Comparison of ENCODE assay signal across 21 cellular contexts in genomic region chr9:100430286-100430940, GRCh38. TPM values are rescaled to one million over a fixed set of nuclear protein-coding genes. Genes with fewer than 3 reads are reported as not detected.
DNase-seq lines count a peak whose midpoint lies in the region; ATAC-seq, FAIRE-seq and TF ChIP-seq lines count a peak whose summit lies in the region.
"Had no signal": no experiment of that assay in that cellular context is flagged by ENCODE, and none has a peak within 500 bp of the region (broad histone marks: within the 10 kb centered on the region; RNA-seq: fewer than 3 reads in every experiment).

No MANE protein-coding gene starts in this region.

- TF ChIP-seq RAD21 in A549 (conservative IDR thresholded peaks at IDR 0.05 in 1 of 2, IDR thresholded peaks at IDR 0.05 in 1 of 2), result no peak

- DNase-seq in A549 (ENCODE audit: low read depth in 1 of 2, low spot score in 1 of 2) (no peak), adipocyte (ENCODE audit: low read depth) (peak; percentile 35), foreskin melanocyte (peak; percentile 30), KG1 (lab: John Stamatoyannopoulos, UW) (no peak), NCI-H1105 treated with DMSO at 0.1 percent for 48 hours (lab: John Stamatoyannopoulos, UW) (no peak), BE2C (no peak)
- DNase-seq in activated CD8-positive, alpha-beta memory T cell treated with anti-CD3 and anti-CD28 coated beads for 24 hours, result no peak
- DNase-seq: activated naive CD4-positive, alpha-beta T cell; CD4-positive, CD25-positive, alpha-beta regulatory T cell; colonic mucosa; GOT3; head of caudate nucleus; NCI-H2029; NCI-H510A; right cardiac atrium; stimulated activated naive CD4-positive, alpha-beta T cell; tibial artery had no signal

- 95% methylated on average over 5 of the region's 5 CpGs for WGBS in A549 (ENCODE audit: missing lambda C conversion rate)

- ATAC-seq in A549, result no peak
- ATAC-seq: right cardiac atrium had no signal

- no peak for TF ChIP-seq CTCF in A549 (IDR thresholded peaks at IDR 0.05)
- no peak for TF ChIP-seq CTCF in HEK293 (tag by site-specific recombination; IDR thresholded peaks at IDR 0.05)
- TF ChIP-seq CTCF in BE2C (IDR thresholded peaks at IDR 0.05; ENCODE audit: low read depth, low read length), result no peak

- no peak overlapping the region for H3K4me3 ChIP-seq in A549
- no peak overlapping the region for H3K4me3 ChIP-seq in HEK293 (ENCODE audit: low read depth, low read length)
- H3K4me3 ChIP-seq in adipocyte (ENCODE audit: low read length), result no peak overlapping the region
- H3K4me3 ChIP-seq in BE2C (ENCODE audit: low read depth, low read length), result no peak overlapping the region
- H3K4me3 ChIP-seq: colonic mucosa, tibial artery had no signal

- H3K27ac ChIP-seq in A549 (peak overlapping the region; percentile 99 to 100; a peak in 5 of 6 replicates), HEK293 (ENCODE audit: extremely low read depth, low read depth, low read length) (no peak overlapping the region)
- H3K27ac ChIP-seq: colonic mucosa had no signal

- FAIRE-seq in A549 (lab: Jason Lieb, UNC), result no peak
- FAIRE-seq: A204.1 had no signal

- CTCF ChIA-PET in A549 (lab: Yijun Ruan, JAX) (interaction anchor here (0.8 kb wide), 1 partner anchor 79 kb away, joined by 3 read pairs; no protein-coding TSS in a partner anchor), HEK293 (lab: Yijun Ruan, JAX) (interaction anchor here (0.6 to 2.0 kb wide), 3 partner anchors 8 to 56 kb away, joined by 3 to 14 read pairs (median 8); no protein-coding TSS in a partner anchor)

- POLR2A ChIA-PET in A549 (lab: Yijun Ruan, JAX), result interaction anchor here (1.2 to 1.4 kb wide), 2 partner anchors 8 to 19 kb away, joined by 7 read pairs; no protein-coding TSS in a partner anchor
- POLR2A ChIA-PET in HEK293 (lab: Yijun Ruan, JAX), result interaction anchor here (0.7 kb wide), 1 partner anchor 87 kb away, joined by 8 read pairs; no protein-coding TSS in a partner anchor

- TF ChIP-seq EP300 in A549 (IDR thresholded peaks at IDR 0.05), result no peak

- H3K27me3 ChIP-seq in adipocyte (replicated peaks; ENCODE audit: control insufficient read depth, insufficient read depth, low read length) (no peaks in the 10 kb centered on the region), BE2C (no peaks in the 10 kb centered on the region)
- H3K27me3 ChIP-seq: colonic mucosa, tibial artery had no signal

- H3K9me3 ChIP-seq in A549, result no peaks in the 10 kb centered on the region
- H3K9me3 ChIP-seq in HEK293 (ENCODE audit: control insufficient read depth, insufficient read depth, low read depth, low read length), result no peaks in the 10 kb centered on the region
- no peaks in the 10 kb centered on the region for H3K9me3 ChIP-seq in adipocyte (ENCODE audit: control insufficient read depth, low read length)
- H3K9me3 ChIP-seq in BE2C, result no peaks in the 10 kb centered on the region
- H3K9me3 ChIP-seq: colonic mucosa, tibial artery had no signal

- no peak for TF ChIP-seq POLR2A in A549 (IDR thresholded peaks at IDR 0.05; ENCODE audit: low read length)

- H3K4me2 ChIP-seq in A549, result peak overlapping the region; percentile 96

- H3K4me1 ChIP-seq in A549 (peaks cover 33% of the 10 kb centered on the region), HEK293 (ENCODE audit: control insufficient read depth, insufficient read depth, low read length) (peaks cover 10% of the 10 kb centered on the region; the same call in 1 of the 2 replicates), adipocyte (ENCODE audit: control insufficient read depth, insufficient read depth, low read length) (peaks cover 37% of the 10 kb centered on the region), BE2C (peaks cover 11% of the 10 kb centered on the region)

- peak overlapping the region; percentile 13 for H3K9ac ChIP-seq in adipocyte (ENCODE audit: low read length)

- H3K36me3 ChIP-seq in HEK293 (ENCODE audit: control insufficient read depth in 2 of 2, insufficient read depth in 1 of 2, low read length in 2 of 2) (no peaks in the 10 kb centered on the region), adipocyte (ENCODE audit: control insufficient read depth, insufficient read depth, low read length, severe bottlenecking) (no peaks in the 10 kb centered on the region), BE2C (peaks cover under 1% of the 10 kb centered on the region)
- H3K36me3 ChIP-seq: colonic mucosa, tibial artery had no signal

TF ChIP-seq in A549, 52 proteins besides CTCF, POLR2A, EP300 and RAD21 (continues in another document):
- no peak for TF ChIP-seq KDM1A (IDR thresholded peaks at IDR 0.05; ENCODE audit: low read depth)
- no peak for TF ChIP-seq ZSCAN20 (CRISPR knock-in tag; IDR thresholded peaks at IDR 0.05)
- no peak for TF ChIP-seq ZFP36 (IDR thresholded peaks at IDR 0.05; ENCODE audit: borderline replicate concordance, partially characterized antibody)
- TF ChIP-seq CBX8 (IDR thresholded peaks at IDR 0.05), result no peak
- no peak for TF ChIP-seq ZNF302 (CRISPR knock-in tag; IDR thresholded peaks at IDR 0.05)
- TF ChIP-seq JUN (IDR thresholded peaks at IDR 0.05), result no peak
- TF ChIP-seq HMGXB4 (CRISPR knock-in tag; IDR thresholded peaks at IDR 0.05; ENCODE audit: borderline replicate concordance), result no peak
- TF ChIP-seq JUNB (IDR thresholded peaks at IDR 0.05), result no peak
- TF ChIP-seq GATA3 (IDR thresholded peaks at IDR 0.05; ENCODE audit: borderline replicate concordance), result no peak
- TF ChIP-seq MAZ (IDR thresholded peaks at IDR 0.05; ENCODE audit: borderline replicate concordance, low read depth, low read length), result no peak
- TF ChIP-seq SREBF2 (IDR thresholded peaks at IDR 0.05), result no peak
- TF ChIP-seq RCOR1 (IDR thresholded peaks at IDR 0.05; ENCODE audit: low read depth, low read length), result no peak
- no peak for TF ChIP-seq HDAC2 (IDR thresholded peaks at IDR 0.05)
- TF ChIP-seq NR3C1 (IDR thresholded peaks at IDR 0.05), result no peak
- TF ChIP-seq SMC3 (IDR thresholded peaks at IDR 0.05), result no peak

TF ChIP-seq in HEK293, 187 proteins besides CTCF, POLR2A, EP300 and RAD21:
- TF ChIP-seq ZNF600 (tag by site-specific recombination; IDR thresholded peaks at IDR 0.05) (0 out of 2 replicates have a peak, but pooled peaks have one; percentile 23), KLF1 (tag by site-specific recombination; IDR thresholded peaks at IDR 0.05) (no peak)
TF ChIP-seq in HEK293: peak in this region for 1.

RNA-seq across cellular contexts. Expression of gene MSANTD3, which starts 3.5 kb away (rescaled TPM):
- polyA plus RNA-seq in A549 (2011; rRNA removed), result 48.3 and 66.7 TPM in 2 replicates
- polyA plus RNA-seq in A549 (2012; cell fraction: cytosol; rRNA removed), result 46.7 and 47.7 TPM in 2 replicates
- polyA plus RNA-seq in A549 (2012; cell fraction: nucleus; rRNA removed), result 20.2 and 27.2 TPM in 2 replicates
- polyA plus RNA-seq in A549 (2017; fragmentation: RNase III; extraction: RNeasy Plus Mini Kit Qiagen cat#74134 plus additional on column Dnase treatment), result 43.5 to 50.1 TPM (median 43.8 TPM) in 3 replicates
- polyA minus RNA-seq in A549 (2011; rRNA and poly(A)+ RNA removed), result 28.4 and 32.2 TPM in 2 replicates
- polyA plus RNA-seq in BE2C (2012; ENCODE audit: insufficient read depth, insufficient read length, low read depth), result 42.3 TPM

RNA-seq across cellular contexts. Expression of gene TMEFF1, which starts 42.5 kb away (rescaled TPM):
- 0.09 and 0.31 TPM in 2 replicates for polyA plus RNA-seq in A549 (2011; rRNA removed)
- polyA plus RNA-seq in A549 (2012; cell fraction: cytosol; rRNA removed), result 0.48 and 0.88 TPM in 2 replicates
- polyA plus RNA-seq in A549 (2012; cell fraction: nucleus; rRNA removed), result 0.26 and 0.32 TPM in 2 replicates
- 0.37 to 0.65 TPM (median 0.61 TPM) in 3 replicates for polyA plus RNA-seq in A549 (2017; fragmentation: RNase III; extraction: RNeasy Plus Mini Kit Qiagen cat#74134 plus additional on column Dnase treatment)
- polyA minus RNA-seq in A549 (2011; rRNA and poly(A)+ RNA removed), result 0.10 and 0.21 TPM in 2 replicates
- polyA plus RNA-seq in BE2C (2012; ENCODE audit: insufficient read depth, insufficient read length, low read depth), result 0.63 TPM
- polyA plus RNA-seq: CD4-positive, CD25-positive, alpha-beta regulatory T cell; IgD-negative memory B cell; liver had no signal

Comparison
In these comparisons a context has a peak if more than half of its experiments do, and no peak if none do; other contexts are left out.
1. DNase-seq: peak in adipocyte (single experiment) and foreskin melanocyte (single experiment); none in A549 (0 of 2), KG1 (single experiment), activated CD8-positive, alpha-beta memory T cell treated with anti-CD3 and anti-CD28 coated beads for 24 hours (single experiment), NCI-H1105 treated with DMSO at 0.1 percent for 48 hours (single experiment) and BE2C (single experiment).